In the genomic region with DNA sequence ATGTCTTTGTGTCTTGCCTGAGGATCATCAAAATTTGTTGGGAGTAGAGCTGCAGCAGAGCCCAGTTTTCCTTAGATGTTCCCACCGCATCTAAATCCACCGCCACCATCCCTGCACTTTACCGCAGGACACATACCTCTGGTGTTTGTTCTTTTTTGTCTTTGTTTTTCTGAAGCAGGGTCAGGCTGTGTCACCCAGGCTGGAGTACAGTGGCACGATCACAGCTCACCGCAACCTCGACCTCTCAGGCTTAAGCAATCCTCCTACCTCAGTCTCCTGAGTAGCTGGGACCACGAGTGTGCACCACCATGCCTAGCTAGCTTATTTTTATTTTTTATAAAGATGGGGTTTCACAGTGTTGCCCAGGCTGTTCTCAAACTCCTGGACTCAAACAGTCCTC, we compare ENCODE assay signal across 1 cellular context.
TF ChIP-seq lines count a peak whose summit lies in the region.

No MANE protein-coding gene starts in this region.

TF ChIP-seq in HepG2, 621 proteins besides CTCF, POLR2A, EP300 and RAD21 (continued from another document):
- peak; percentile 61; the same call in 1 of the 2 replicates for TF ChIP-seq ZNF614 (CRISPR knock-in tag; IDR thresholded peaks at IDR 0.05; ENCODE audit: borderline replicate concordance)
- TF ChIP-seq TAF15 (IDR thresholded peaks at IDR 0.05; ENCODE audit: low read depth, low read length, poor library complexity, severe bottlenecking) = no peak
- TF ChIP-seq ZNF704 (CRISPR knock-in tag; IDR thresholded peaks at IDR 0.05; ENCODE audit: borderline replicate concordance) = no peak
- peak; percentile 80 for TF ChIP-seq SAP130 (CRISPR knock-in tag; IDR thresholded peaks at IDR 0.05; ENCODE audit: low read depth)
- no peak for TF ChIP-seq FLYWCH1 (CRISPR knock-in tag; IDR thresholded peaks at IDR 0.05)
- TF ChIP-seq HNF4A (CRISPR knock-in tag; IDR thresholded peaks at IDR 0.05) = peak; percentile 51; the same call in 1 of the 2 replicates
- TF ChIP-seq ZMYM4 (CRISPR knock-in tag; IDR thresholded peaks at IDR 0.05) = peak; percentile 21; the same call in 1 of the 2 replicates
- TF ChIP-seq FOXM1 (CRISPR knock-in tag; IDR thresholded peaks at IDR 0.05) = no peak
- TF ChIP-seq ZNF790 (CRISPR knock-in tag; IDR thresholded peaks at IDR 0.05; ENCODE audit: borderline replicate concordance) = no peak
